Comparison of ENCODE assay signal across 11 cellular contexts in genomic region chr3:52289338-52289746, GRCh38. TPM values are rescaled to one million over a fixed set of nuclear protein-coding genes. Genes with fewer than 3 reads are reported as not detected.
DNase-seq lines count a peak whose midpoint lies in the region; ATAC-seq and TF ChIP-seq lines count a peak whose summit lies in the region.
"Had no signal": no experiment of that assay in that cellular context is flagged by ENCODE, and none has a peak within 500 bp of the region (broad histone marks: within the 10 kb centered on the region; RNA-seq: fewer than 3 reads in every experiment).

No MANE protein-coding gene starts in this region.

- H3K9me3 ChIP-seq in T-helper 17 cell (ENCODE audit: control insufficient read depth, low read length, poor library complexity, severe bottlenecking), result no peaks in the 10 kb centered on the region
- H3K9me3 ChIP-seq: pancreas had no signal

- DNase-seq in T-helper 17 cell, result no peak
- DNase-seq in immature natural killer cell, result no peak
- peak; percentile 20 for DNase-seq in posterior vena cava (ENCODE audit: low spot score)
- DNase-seq in NAMALWA (ENCODE audit: low spot score), result no peak
- no peak for DNase-seq in endothelial cell (ENCODE audit: low spot score)
- no peak for DNase-seq in NCI-H2107 treated with DMSO at 0.1 percent for 48 hours (lab: John Stamatoyannopoulos, UW; ENCODE audit: unreplicated experiment)
- DNase-seq: activated effector memory CD4-positive, alpha-beta T cell treated with anti-CD3 and anti-CD28 coated beads, Interleukin-2, amount 50 U/mL, for 16 hours; cortex of kidney; stimulated activated naive CD8-positive, alpha-beta T cell treated with anti-CD3 and anti-CD28 coated beads, Interleukin-15, amount 100 ng/mL, for 72 hours had no signal

- H3K36me3 Mint-ChIP-seq in T-helper 17 cell (ENCODE audit: low read depth), result peaks cover 8% of the 10 kb centered on the region
- peaks cover 4 to 10% (median 8%) of the 10 kb centered on the region in 3 donors for H3K36me3 Mint-ChIP-seq in immature natural killer cell
- H3K36me3 Mint-ChIP-seq in endothelial cell (ENCODE audit: low read depth, unreplicated experiment), result peaks cover 5% of the 10 kb centered on the region

- H3K27me3 Mint-ChIP-seq in T-helper 17 cell (no peaks in the 10 kb centered on the region), immature natural killer cell (ENCODE audit: low read depth in 3 of 3) (peaks cover 8 to 14% (median 11%) of the 10 kb centered on the region in 3 donors), endothelial cell (ENCODE audit: unreplicated experiment) (peaks cover 6% of the 10 kb centered on the region)
- H3K27me3 Mint-ChIP-seq: stimulated activated naive CD8-positive, alpha-beta T cell treated with anti-CD3 and anti-CD28 coated beads, Interleukin-15, amount 100 ng/mL, for 72 hours had no signal

- ATAC-seq in GM18505 (IDR thresholded peaks at IDR 0.05; ENCODE audit: unreplicated experiment) (no peak), T-helper 17 cell (no peak)
- ATAC-seq: stimulated activated naive CD8-positive, alpha-beta T cell treated with anti-CD3 and anti-CD28 coated beads, Interleukin-15, amount 100 ng/mL, for 72 hours had no signal

- H3K4me1 Mint-ChIP-seq in T-helper 17 cell (peaks cover 24% of the 10 kb centered on the region), immature natural killer cell (peaks cover 28 to 35% of the 10 kb centered on the region in 2 donors), endothelial cell (ENCODE audit: unreplicated experiment) (peaks cover 20% of the 10 kb centered on the region)

- H3K27ac Mint-ChIP-seq in T-helper 17 cell, result peak overlapping the region; percentile 51
- peak overlapping the region; percentile 100 for H3K27ac Mint-ChIP-seq in immature natural killer cell
- H3K27ac Mint-ChIP-seq in endothelial cell (ENCODE audit: unreplicated experiment), result no peak overlapping the region

- TF ChIP-seq POLR2A in GM18505 (IDR thresholded peaks at IDR 0.05; ENCODE audit: borderline replicate concordance, extremely low read depth, insufficient read depth, insufficient read length), result peak; percentile 8

- intact Hi-C loops in posterior vena cava (cut with DNase I), result loop anchor here in 1 of 2 donors (5.0 kb wide), 1 partner anchor 52 kb away; the partner anchor contains the start of gene TWF2

- H3K9me3 Mint-ChIP-seq in immature natural killer cell, result no peaks in the 10 kb centered on the region
- no peaks in the 10 kb centered on the region for H3K9me3 Mint-ChIP-seq in endothelial cell (ENCODE audit: unreplicated experiment)
- H3K9me3 Mint-ChIP-seq: stimulated activated naive CD8-positive, alpha-beta T cell treated with anti-CD3 and anti-CD28 coated beads, Interleukin-15, amount 100 ng/mL, for 72 hours had no signal

- H3K4me3 Mint-ChIP-seq in T-helper 17 cell (no peak overlapping the region), immature natural killer cell (peak overlapping the region; percentile 33 to 100 (median 99)), endothelial cell (ENCODE audit: unreplicated experiment) (no peak overlapping the region)

- no peak for TF ChIP-seq CTCF in endothelial cell (IDR thresholded peaks at IDR 0.05; ENCODE audit: unreplicated experiment)

RNA-seq across cellular contexts. Expression of gene GLYCTK, which starts 1.7 kb away (rescaled TPM):
- 10 to 100 TPM; 30.6 to 42.2 TPM for total RNA-seq in T-helper 17 cell
- 10 to 100 TPM in 2 of 3 donors, 1 to 10 TPM in 1; 8.2 to 14.5 (median 12.1) TPM for polyA plus RNA-seq in immature natural killer cell
- 1 to 10 TPM; 6.8 to 8.7 TPM for total RNA-seq in posterior vena cava
- 22.4 TPM for total RNA-seq in endothelial cell (ENCODE audit: unreplicated experiment)

RNA-seq across cellular contexts. Expression of gene WDR82, which starts 10.9 kb away (rescaled TPM):
- total RNA-seq in T-helper 17 cell (100 to 1,000 TPM; 109 to 114 TPM), posterior vena cava (10 to 100 TPM; 58.4 to 72.6 TPM), endothelial cell (ENCODE audit: unreplicated experiment) (72.3 TPM)
- 10 to 100 TPM; 76.9 to 99.5 (median 81.5) TPM for polyA plus RNA-seq in immature natural killer cell

RNA-seq across cellular contexts. Expression of gene DNAH1, which starts 26.8 kb away (rescaled TPM):
- total RNA-seq in T-helper 17 cell (10 to 100 TPM; 50.3 to 58.5 TPM), posterior vena cava (1 to 10 TPM; 7.2 to 9.4 TPM), endothelial cell (ENCODE audit: unreplicated experiment) (3.3 TPM)
- polyA plus RNA-seq in immature natural killer cell, result 1 to 10 TPM in 1 of 3 donors, under 1 TPM in 2; 0.31 to 1.8 (median 0.73) TPM

RNA-seq across cellular contexts. Expression of gene PPM1M, which starts 43.8 kb away (rescaled TPM):
- total RNA-seq in T-helper 17 cell (10 to 100 TPM; 43.9 to 58.0 TPM), posterior vena cava (10 to 100 TPM; 21.1 to 28.8 TPM), endothelial cell (ENCODE audit: unreplicated experiment) (15.0 TPM)
- polyA plus RNA-seq in immature natural killer cell, result 10 to 100 TPM; 57.1 to 83.6 (median 66.8) TPM

RNA-seq across cellular contexts. Expression of gene TWF2, which starts 50.4 kb away (rescaled TPM):
- total RNA-seq in T-helper 17 cell, result 10 to 100 TPM; 44.8 to 48.2 TPM
- polyA plus RNA-seq in immature natural killer cell, result 100 to 1,000 TPM in 2 of 3 donors, 10 to 100 TPM in 1; 96.4 to 159 (median 143) TPM
- 10 to 100 TPM; 40.0 to 51.0 TPM for total RNA-seq in posterior vena cava
- total RNA-seq in endothelial cell (ENCODE audit: unreplicated experiment), result 85.3 TPM

Comparison
In these comparisons a context has a peak if more than half of its experiments do, and no peak if none do; other contexts are left out.
1. H3K4me3 Mint-ChIP-seq: peak in immature natural killer cell (5 of 5); none in T-helper 17 cell (single experiment) and endothelial cell (single experiment).
2. RNA of gene DNAH1, which starts 26.8 kb away (total RNA-seq): 50.3 to 58.5 TPM in T-helper 17 cell; 7.2 to 9.4 TPM in posterior vena cava and 3.3 TPM in endothelial cell (single experiment); every median in the first group is over 4 times any median in the second.